In genomic region chr3:106609666-106610301, GRCh38 we compare ENCODE assay signal across 8 cellular contexts.
A peak's percentile ranks its signal among the peaks of the same experiment; 100 is the strongest.
DNase-seq lines count a peak whose midpoint lies in the region; ATAC-seq, FAIRE-seq and TF ChIP-seq lines count a peak whose summit lies in the region.

No MANE protein-coding gene starts in this region.

- TF ChIP-seq CTCF in activated B cell treated with CpG ODN at 0.5 μM for 24 hours (IDR thresholded peaks at IDR 0.05): peak; percentile 87

- H3K27me3 Mint-ChIP-seq in activated B cell treated with CpG ODN at 0.5 μM for 24 hours: no peaks in the 10 kb centered on the region

- H3K27ac ChIP-seq in caudate nucleus (ENCODE audit: low read depth, low read length): no peak overlapping the region

- ATAC-seq in HG03045 (IDR thresholded peaks at IDR 0.05; ENCODE audit: unreplicated experiment) (peak; percentile 65), activated B cell treated with CpG ODN at 0.5 μM for 24 hours (ENCODE audit: low read depth) (peak; percentile 64)

- no peak overlapping the region for H3K27ac Mint-ChIP-seq in activated B cell treated with CpG ODN at 0.5 μM for 24 hours

- H3K4me3 Mint-ChIP-seq in activated B cell treated with CpG ODN at 0.5 μM for 24 hours: no peak overlapping the region

- peaks cover 12% of the 10 kb centered on the region for H3K9me3 Mint-ChIP-seq in activated B cell treated with CpG ODN at 0.5 μM for 24 hours

- H3K4me1 Mint-ChIP-seq in activated B cell treated with CpG ODN at 0.5 μM for 24 hours: no peaks in the 10 kb centered on the region

- peaks cover 2% of the 10 kb centered on the region for H3K36me3 Mint-ChIP-seq in activated B cell treated with CpG ODN at 0.5 μM for 24 hours (ENCODE audit: low read depth)

- CTCF ChIA-PET in activated B cell treated with CpG ODN at 0.5 μM for 24 hours (lab: Charles Lee): interaction anchor here (0.6 to 3.0 kb wide), 14 partner anchors 9 to 1237 kb away, joined by 3 to 39 read pairs (median 3); no protein-coding TSS in a partner anchor

- peak; percentile 91 for FAIRE-seq in GM18507 (lab: Jason Lieb, UNC)

- POLR2A ChIA-PET in activated B cell treated with CpG ODN at 0.5 μM for 24 hours (lab: Charles Lee): no interaction called here

- peak; percentile 91 for DNase-seq in A172 (ENCODE audit: low spot score)
- DNase-seq in GM18507 (ENCODE audit: extremely low spot score, insufficient read length, low read depth): peak; percentile 20
- DNase-seq in NCI-H2171 treated with DMSO at 0.1 percent for 48 hours (lab: John Stamatoyannopoulos, UW): peak; percentile 87
- no peak for DNase-seq in activated B cell treated with CpG ODN at 0.5 μM for 24 hours
- DNase-seq in caudate nucleus (lab: John Stamatoyannopoulos, UW): peak in 49 of 61 donors; percentile 1 to 86 (median 34)
- DNase-seq in kidney glomerular epithelial cell (lab: John Stamatoyannopoulos, UW): peak; percentile 92
- DNase-seq in stimulated activated CD4-positive, alpha-beta T cell treated with anti-CD3 and anti-CD28 coated beads, Interleukin-4, amount 100 ng/mL, for 1 hour: peak; percentile 39

- intact Hi-C loops in activated B cell treated with CpG ODN at 0.5 μM for 24 hours (cut with micrococcal nuclease): loop anchor here (1.0 to 10.0 kb wide), 4 partner anchors 455 to 1240 kb away; no protein-coding TSS in a partner anchor
